ENCODE assay signal across 8 cellular contexts in genomic region chr12:66168410-66168809, GRCh38.
DNase-seq lines count a peak whose midpoint lies in the region; ATAC-seq and TF ChIP-seq lines count a peak whose summit lies in the region.

No MANE protein-coding gene starts in this region.

- peak overlapping the region; percentile 96 for H3K9ac ChIP-seq in adipocyte (ENCODE audit: low read length)

- TF ChIP-seq CTCF in 22Rv1 (IDR thresholded peaks at IDR 0.05): no peak
- TF ChIP-seq CTCF in GM10248 (IDR thresholded peaks at IDR 0.05; ENCODE audit: control extremely low read depth, extremely low read depth, low read depth, missing control alignments): no peak

- CTCF ChIA-PET in HEK293T (lab: Yijun Ruan, JAX) (interaction anchor here (1.1 kb wide), 1 partner anchor 15 kb away, joined by 3 read pairs; no protein-coding TSS in a partner anchor), GM10248 (lab: Yijun Ruan, JAX) (interaction anchor here (1.2 to 2.6 kb wide), 6 partner anchors 9 to 34 kb away, joined by 3 to 27 read pairs (median 8); no protein-coding TSS in a partner anchor)

- H3K4me3 ChIP-seq in adipocyte (ENCODE audit: low read length): peak overlapping the region; percentile 98

- peak overlapping the region; percentile 78 for H3K4me3 Mint-ChIP-seq in memory B cell

- peak overlapping the region; percentile 95 for H3K27ac ChIP-seq in 22Rv1

- peaks cover 27% of the 10 kb centered on the region for H3K36me3 Mint-ChIP-seq in memory B cell

- DNase-seq in HEK293T (ENCODE audit: extremely low spot score) (no peak), adipocyte (ENCODE audit: low read depth) (no peak), memory B cell (ENCODE audit: low spot score in 2 of 2) (no peak), GM10248 (ENCODE audit: extremely low spot score) (no peak), amniotic stem cell (lab: John Stamatoyannopoulos, UW) (no peak), T1000 (lab: John Stamatoyannopoulos, UW) (no peak), retina (no peak)

- H3K27me3 Mint-ChIP-seq in memory B cell: peaks cover 2% of the 10 kb centered on the region

- H3K4me1 Mint-ChIP-seq in memory B cell: peaks cover 18% of the 10 kb centered on the region

- POLR2A ChIA-PET in HEK293T (lab: Yijun Ruan, JAX): interaction anchor here (0.6 to 1.9 kb wide), 14 partner anchors 9 to 283 kb away, joined by 3 to 23 read pairs (median 10); partner anchors contain the start of genes HELB and LLPH
- POLR2A ChIA-PET in GM10248 (lab: Yijun Ruan, JAX): no interaction called here

- peaks cover 1% of the 10 kb centered on the region for H3K9me3 Mint-ChIP-seq in memory B cell

- no peaks in the 10 kb centered on the region for H3K27me3 ChIP-seq in adipocyte (replicated peaks; ENCODE audit: control insufficient read depth, insufficient read depth, low read length)

- no peak for ATAC-seq in memory B cell (ENCODE audit: low read depth)

- peaks cover 4% of the 10 kb centered on the region for H3K36me3 ChIP-seq in adipocyte (ENCODE audit: control insufficient read depth, insufficient read depth, low read length, severe bottlenecking)

- H3K4me1 ChIP-seq in adipocyte (ENCODE audit: control insufficient read depth, insufficient read depth, low read length): peaks cover 22% of the 10 kb centered on the region

- peak overlapping the region; percentile 99 for H3K27ac Mint-ChIP-seq in memory B cell

- peaks cover 7% of the 10 kb centered on the region for H3K9me3 ChIP-seq in adipocyte (ENCODE audit: control insufficient read depth, low read length)

TF ChIP-seq in HEK293T, 16 proteins besides CTCF, POLR2A, EP300 and RAD21:
- TF ChIP-seq L3MBTL2 (conservative IDR thresholded peaks at IDR 0.05): 0 out of 2 replicates have a peak, but pooled peaks have one; percentile 14
- TF ChIP-seq, protein P1, sequence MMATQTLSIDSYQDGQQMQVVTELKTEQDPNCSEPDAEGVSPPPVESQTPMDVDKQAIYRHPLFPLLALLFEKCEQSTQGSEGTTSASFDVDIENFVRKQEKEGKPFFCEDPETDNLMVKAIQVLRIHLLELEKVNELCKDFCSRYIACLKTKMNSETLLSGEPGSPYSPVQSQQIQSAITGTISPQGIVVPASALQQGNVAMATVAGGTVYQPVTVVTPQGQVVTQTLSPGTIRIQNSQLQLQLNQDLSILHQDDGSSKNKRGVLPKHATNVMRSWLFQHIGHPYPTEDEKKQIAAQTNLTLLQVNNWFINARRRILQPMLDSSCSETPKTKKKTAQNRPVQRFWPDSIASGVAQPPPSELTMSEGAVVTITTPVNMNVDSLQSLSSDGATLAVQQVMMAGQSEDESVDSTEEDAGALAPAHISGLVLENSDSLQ (IDR thresholded peaks at IDR 0.05): no peak
